Comparison of ENCODE assay signal across 8 cellular contexts in the genomic region with DNA sequence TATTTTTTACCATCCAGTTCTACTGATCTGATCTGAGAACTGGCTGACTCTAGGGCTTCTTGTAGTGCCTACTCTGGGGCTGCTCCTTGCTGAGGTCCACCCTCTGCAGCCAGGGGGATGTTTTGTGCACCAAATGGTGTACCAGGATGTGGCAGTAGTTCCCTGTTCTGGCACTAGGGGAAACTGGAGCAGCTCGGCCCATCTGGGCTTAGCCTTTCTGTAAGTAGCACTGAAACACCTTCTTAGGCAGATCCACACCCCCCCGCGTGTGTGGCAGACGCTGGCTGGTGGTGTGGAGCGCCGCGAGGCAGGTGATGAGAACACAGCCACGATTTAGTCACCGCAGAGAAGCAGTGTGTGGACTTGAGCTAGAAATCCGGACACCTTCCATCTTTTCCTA. TPM values are rescaled to one million over a fixed set of nuclear protein-coding genes. Genes with fewer than 3 reads are reported as not detected.
DNase-seq lines count a peak whose midpoint lies in the region; ATAC-seq and TF ChIP-seq lines count a peak whose summit lies in the region.

No MANE protein-coding gene starts in this region.

- H4K20me1 ChIP-seq in fibroblast of lung (ENCODE audit: control insufficient read depth, extremely low read depth, insufficient read depth, low read length) = peaks cover 1% of the 10 kb centered on the region

- intact Hi-C loops in CD14-positive monocyte (cut with micrococcal nuclease) (no loop called here), psoas muscle (cut with DNase I) (no loop called here)

- H3K4me3 Mint-ChIP-seq in CD14-positive monocyte = no peak overlapping the region

- H3K27ac ChIP-seq in HEK293 (ENCODE audit: extremely low read depth, low read depth, low read length) (no peak overlapping the region), fibroblast of lung (ENCODE audit: insufficient read depth, low read length) (no peak overlapping the region), psoas muscle (no peak overlapping the region)

- H3K4me1 ChIP-seq in HEK293 (ENCODE audit: control insufficient read depth, insufficient read depth, low read length) (no peaks in the 10 kb centered on the region), fibroblast of lung (ENCODE audit: control insufficient read depth, extremely low read depth, insufficient read depth, low read length) (no peaks in the 10 kb centered on the region), psoas muscle (peaks cover 4% of the 10 kb centered on the region)

- no peaks in the 10 kb centered on the region for H3K36me3 Mint-ChIP-seq in CD14-positive monocyte

- TF ChIP-seq CTCF in CD14-positive monocyte (IDR thresholded peaks at IDR 0.05) = peak; percentile 60
- peak; percentile 66 for TF ChIP-seq CTCF in HEK293 (tag by site-specific recombination; IDR thresholded peaks at IDR 0.05)
- peak; percentile 43 to 66 for TF ChIP-seq CTCF in fibroblast of lung (conservative IDR thresholded peaks at IDR 0.05 in 1 of 2, IDR thresholded peaks at IDR 0.05 in 1 of 2; ENCODE audit: low read depth in 1 of 2, low read length in 2 of 2)
- peak; percentile 10 for TF ChIP-seq CTCF in psoas muscle (IDR thresholded peaks at IDR 0.05)

- WGBS in psoas muscle, 3 donors = 54 to 70% (median 60%) methylated on average over 10 of the region's 10 CpGs

- no peak overlapping the region for H3K4me2 ChIP-seq in fibroblast of lung (ENCODE audit: extremely low read depth, insufficient read depth, low read length)

- H3K9me3 Mint-ChIP-seq in CD14-positive monocyte = peaks cover 0 to 2% (median 0%) of the 10 kb centered on the region in 7 donors

- DNase-seq in CD14-positive monocyte (ENCODE audit: low spot score) (no peak), fibroblast of lung (ENCODE audit: low read depth in 2 of 2) (peak; percentile 36 to 46), psoas muscle (no peak), NCI-H1048 (lab: John Stamatoyannopoulos, UW) (no peak), T-helper 9 cell (no peak), epidermal melanocyte (ENCODE audit: insufficient read length, low spot score) (no peak)

- peaks cover 93% of the 10 kb centered on the region for H3K79me2 ChIP-seq in fibroblast of lung (ENCODE audit: control insufficient read depth, insufficient read depth, low read length)

- POLR2A ChIA-PET in HEK293 (lab: Yijun Ruan, JAX) = no interaction called here

- no peak overlapping the region for H3K9ac ChIP-seq in fibroblast of lung (ENCODE audit: insufficient read depth, low read length)

- no peak overlapping the region for H2AFZ ChIP-seq in fibroblast of lung (ENCODE audit: low read length)

- H3K36me3 ChIP-seq in HEK293 (ENCODE audit: control insufficient read depth in 2 of 2, insufficient read depth in 1 of 2, low read length in 2 of 2) = peaks cover 6 to 20% of the 10 kb centered on the region in 2 experiments; a peak in 2 of 3 replicates
- peaks cover 12% of the 10 kb centered on the region for H3K36me3 ChIP-seq in fibroblast of lung (ENCODE audit: control insufficient read depth, insufficient read depth, low read length)
- H3K36me3 ChIP-seq in psoas muscle (ENCODE audit: insufficient read depth in 1 of 2, low read depth in 1 of 2) = peaks cover 0 to 12% of the 10 kb centered on the region in 2 donors

- H3K9me3 ChIP-seq in HEK293 (ENCODE audit: control insufficient read depth, insufficient read depth, low read depth, low read length) (no peaks in the 10 kb centered on the region), fibroblast of lung (ENCODE audit: control insufficient read depth, insufficient read depth, low read depth, low read length) (no peaks in the 10 kb centered on the region), psoas muscle (no peaks in the 10 kb centered on the region)

- peak; percentile 94 for ATAC-seq in SK-N-SH treated with all-trans-retinoic acid at 6 μM for 48 hours
- ATAC-seq in psoas muscle = peak in 3 of 4 donors; percentile 38 to 54 (median 48)

- H3K27me3 Mint-ChIP-seq in CD14-positive monocyte (ENCODE audit: low read depth in 3 of 3) = peaks cover 0 to 2% (median 0%) of the 10 kb centered on the region in 3 donors

- peak overlapping the region in 1 of 7 donors; percentile 38 for H3K27ac Mint-ChIP-seq in CD14-positive monocyte

- H3K4me1 Mint-ChIP-seq in CD14-positive monocyte = no peaks in the 10 kb centered on the region

- H3K27me3 ChIP-seq in fibroblast of lung (ENCODE audit: control insufficient read depth, insufficient read depth, low read length) = no peaks in the 10 kb centered on the region
- H3K27me3 ChIP-seq in psoas muscle (ENCODE audit: insufficient read depth in 3 of 3, low read length in 2 of 3) = no peaks in the 10 kb centered on the region

- H3K4me3 ChIP-seq in HEK293 (ENCODE audit: low read depth, low read length) = no peak overlapping the region
- no peak overlapping the region for H3K4me3 ChIP-seq in fibroblast of lung (replicated peaks in 1 of 4; ENCODE audit: control extremely low read depth in 1 of 4, insufficient read depth in 1 of 4, low read depth in 3 of 4, low read length in 4 of 4)
- H3K4me3 ChIP-seq in psoas muscle = no peak overlapping the region

- CTCF ChIA-PET in HEK293 (lab: Yijun Ruan, JAX) = interaction anchor here (0.6 to 2.4 kb wide), 6 partner anchors 12 to 264 kb away, joined by 3 to 9 read pairs (median 4); no protein-coding TSS in a partner anchor

TF ChIP-seq in HEK293, 187 proteins besides CTCF, POLR2A, EP300 and RAD21:
- TF ChIP-seq ZBTB10 (tag by site-specific recombination; IDR thresholded peaks at IDR 0.05) (no peak), MYNN (tag by site-specific recombination; IDR thresholded peaks at IDR 0.05; ENCODE audit: borderline replicate concordance) (no peak), ZNF600 (tag by site-specific recombination; IDR thresholded peaks at IDR 0.05) (peak; percentile 71; the same call in 1 of the 2 replicates), BCL11B (tag by site-specific recombination; IDR thresholded peaks at IDR 0.05; ENCODE audit: low read depth) (no peak)

TF ChIP-seq in SK-N-SH treated with all-trans-retinoic acid at 6 μM for 48 hours, 23 proteins besides CTCF, POLR2A, EP300 and RAD21:
- TF ChIP-seq GLIS3 (CRISPR knock-in tag; IDR thresholded peaks at IDR 0.05) = no peak
- no peak for TF ChIP-seq ZNF70 (CRISPR knock-in tag; IDR thresholded peaks at IDR 0.05)
- TF ChIP-seq OSR1 (CRISPR knock-in tag; IDR thresholded peaks at IDR 0.05) = no peak
- no peak for TF ChIP-seq CSDC2 (CRISPR knock-in tag; IDR thresholded peaks at IDR 0.05)
- TF ChIP-seq TOX (CRISPR knock-in tag; IDR thresholded peaks at IDR 0.05; ENCODE audit: borderline replicate concordance) = no peak
- no peak for TF ChIP-seq SNAI2 (CRISPR knock-in tag; IDR thresholded peaks at IDR 0.05)
- TF ChIP-seq, protein P1, sequence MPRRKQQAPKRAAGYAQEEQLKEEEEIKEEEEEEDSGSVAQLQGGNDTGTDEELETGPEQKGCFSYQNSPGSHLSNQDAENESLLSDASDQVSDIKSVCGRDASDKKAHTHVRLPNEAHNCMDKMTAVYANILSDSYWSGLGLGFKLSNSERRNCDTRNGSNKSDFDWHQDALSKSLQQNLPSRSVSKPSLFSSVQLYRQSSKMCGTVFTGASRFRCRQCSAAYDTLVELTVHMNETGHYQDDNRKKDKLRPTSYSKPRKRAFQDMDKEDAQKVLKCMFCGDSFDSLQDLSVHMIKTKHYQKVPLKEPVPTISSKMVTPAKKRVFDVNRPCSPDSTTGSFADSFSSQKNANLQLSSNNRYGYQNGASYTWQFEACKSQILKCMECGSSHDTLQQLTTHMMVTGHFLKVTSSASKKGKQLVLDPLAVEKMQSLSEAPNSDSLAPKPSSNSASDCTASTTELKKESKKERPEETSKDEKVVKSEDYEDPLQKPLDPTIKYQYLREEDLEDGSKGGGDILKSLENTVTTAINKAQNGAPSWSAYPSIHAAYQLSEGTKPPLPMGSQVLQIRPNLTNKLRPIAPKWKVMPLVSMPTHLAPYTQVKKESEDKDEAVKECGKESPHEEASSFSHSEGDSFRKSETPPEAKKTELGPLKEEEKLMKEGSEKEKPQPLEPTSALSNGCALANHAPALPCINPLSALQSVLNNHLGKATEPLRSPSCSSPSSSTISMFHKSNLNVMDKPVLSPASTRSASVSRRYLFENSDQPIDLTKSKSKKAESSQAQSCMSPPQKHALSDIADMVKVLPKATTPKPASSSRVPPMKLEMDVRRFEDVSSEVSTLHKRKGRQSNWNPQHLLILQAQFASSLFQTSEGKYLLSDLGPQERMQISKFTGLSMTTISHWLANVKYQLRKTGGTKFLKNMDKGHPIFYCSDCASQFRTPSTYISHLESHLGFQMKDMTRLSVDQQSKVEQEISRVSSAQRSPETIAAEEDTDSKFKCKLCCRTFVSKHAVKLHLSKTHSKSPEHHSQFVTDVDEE (CRISPR knock-in tag; IDR thresholded peaks at IDR 0.05) = no peak
- no peak for TF ChIP-seq ZNF565 (CRISPR knock-in tag; conservative IDR thresholded peaks at IDR 0.05; ENCODE audit: low read depth)

RNA-seq across cellular contexts. Expression of gene DUSP14, which starts 17.0 kb away (rescaled TPM):
- polyA plus RNA-seq in CD14-positive monocyte (1 to 10 TPM in 1 of 2 donors, under 1 TPM in 1; 0.24 to 1.1 TPM), fibroblast of lung (153 and 161 TPM in 2 replicates), psoas muscle (10 to 100 TPM in 2 of 3 donors, 1 to 10 TPM in 1; 9.4 to 32.1 (median 11.6) TPM)
- total RNA-seq in fibroblast of lung (61.4 and 121 TPM in 2 replicates), psoas muscle (10 to 100 TPM in 3 of 4 donors, 1 to 10 TPM in 1; 9.3 to 21.5 (median 14.0) TPM)
- polyA plus RNA-seq in fibroblast of lung (2012) = 103 and 112 TPM in 2 replicates
- polyA minus RNA-seq in fibroblast of lung (ENCODE audit: low replicate concordance) = 123 and 147 TPM in 2 replicates

Comparison
In these comparisons a context has a peak if more than half of its experiments do, and no peak if none do; other contexts are left out.
1. DNase-seq: peak in fibroblast of lung (2 of 2); none in CD14-positive monocyte (single experiment), psoas muscle (0 of 2), NCI-H1048 (single experiment), T-helper 9 cell (single experiment) and epidermal melanocyte (single experiment).
2. CTCF ChIP-seq: peak in every context shown above with its lines; median percentile 66 in HEK293; 60 in CD14-positive monocyte; 54 in fibroblast of lung; 10 in psoas muscle.
3. RNA of gene DUSP14, which starts 17.0 kb away (polyA plus RNA-seq): 103 to 161 TPM in fibroblast of lung and 9.4 to 32.1 TPM in psoas muscle; 0.24 to 1.1 TPM in CD14-positive monocyte; every median in the first group is over 4 times any median in the second.